ENCODE assay signal across 1 cellular context in the genomic region with DNA sequence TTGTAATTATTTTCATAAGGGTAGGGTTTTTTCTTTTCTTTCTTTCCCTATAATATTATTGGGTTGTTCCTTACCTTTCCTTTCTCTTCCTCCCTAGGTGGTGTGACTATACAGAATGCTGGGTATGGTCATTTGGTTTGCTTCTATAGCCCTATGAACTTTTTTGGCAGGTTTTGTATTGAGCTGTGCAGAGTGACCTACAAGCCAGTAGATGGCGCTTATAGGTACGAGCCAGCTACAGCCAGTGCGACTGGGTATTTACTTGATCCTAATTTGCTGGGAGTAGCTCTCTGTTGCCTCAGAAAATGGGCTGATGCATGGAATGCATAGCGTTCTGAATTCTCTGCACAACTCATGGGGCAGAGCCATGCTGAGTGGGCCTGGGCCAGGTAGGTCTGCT.
TF ChIP-seq lines count a peak whose summit lies in the region.

No MANE protein-coding gene starts in this region.

TF ChIP-seq in SK-N-SH, 30 proteins besides CTCF, POLR2A, EP300 and RAD21 (continued from another document):
- TF ChIP-seq RCOR1 (IDR thresholded peaks at IDR 0.05; ENCODE audit: low read length) (no peak), FOXM1 (IDR thresholded peaks at IDR 0.05; ENCODE audit: low read depth) (no peak), USF2 (IDR thresholded peaks at IDR 0.05; ENCODE audit: borderline replicate concordance, low read depth, low read length) (no peak), JUND (IDR thresholded peaks at IDR 0.05) (no peak), MEF2A (IDR thresholded peaks at IDR 0.05; ENCODE audit: borderline replicate concordance, low read depth) (no peak), SMC3 (IDR thresholded peaks at IDR 0.05; ENCODE audit: low read depth, low read length) (no peak), EZH2phosphoT487 (IDR thresholded peaks at IDR 0.05; ENCODE audit: borderline replicate concordance, low read depth) (no peak), USF1 (IDR thresholded peaks at IDR 0.05; ENCODE audit: borderline replicate concordance, low read depth) (no peak)
